Comparison of ENCODE assay signal across 11 cellular contexts in genomic region chr10:131288648-131289047, GRCh38. TPM values are rescaled to one million over a fixed set of nuclear protein-coding genes. Genes with fewer than 3 reads are reported as not detected.
"Had no signal": no experiment of that assay in that cellular context is flagged by ENCODE, and none has a peak within 500 bp of the region (broad histone marks: within the 10 kb centered on the region; RNA-seq: fewer than 3 reads in every experiment).

No MANE protein-coding gene starts in this region.

- H3K36me3 Mint-ChIP-seq: IgD-negative memory B cell had no signal

- H3K27ac Mint-ChIP-seq: HFFc6, IgD-negative memory B cell had no signal

- H3K4me1 Mint-ChIP-seq: IgD-negative memory B cell had no signal

- ATAC-seq: HCT116, HepG2 had no signal

- H3K9ac ChIP-seq: GM23248 had no signal

- H3K27ac ChIP-seq: GM23248, HL-60 had no signal

- H3K27me3 Mint-ChIP-seq: IgD-negative memory B cell had no signal

- H3K4me3 ChIP-seq: GM23248, HAP-1 had no signal

- H3K4me3 Mint-ChIP-seq: HFFc6, IgD-negative memory B cell had no signal

- H2AFZ ChIP-seq: GM23248 had no signal

- H3K4me1 ChIP-seq: HAP-1 had no signal

- DNase-seq: GM23248, GOT3, H7, HFFc6 had no signal

- H3K36me3 ChIP-seq: HAP-1 had no signal

- H3K9me3 ChIP-seq: HAP-1 had no signal

RNA-seq across cellular contexts. Expression of gene TCERG1L, which starts 22.9 kb away (rescaled TPM):
- total RNA-seq: GM23248, H4, HepG2, HT1080 had no signal
- polyA plus RNA-seq: GM23248, HepG2, IgD-negative memory B cell had no signal
